1 cellular context compared by ENCODE assay signal in genomic region chr20:35359335-35359997, GRCh38.
TF ChIP-seq lines count a peak whose summit lies in the region.

No MANE protein-coding gene starts in this region.

TF ChIP-seq in A549, 52 proteins besides CTCF, POLR2A, EP300 and RAD21 (continued from another document):
- TF ChIP-seq MAX (IDR thresholded peaks at IDR 0.05): no peak
- no peak for TF ChIP-seq KDM5A (IDR thresholded peaks at IDR 0.05)
- no peak for TF ChIP-seq EHF (CRISPR knock-in tag; IDR thresholded peaks at IDR 0.05)
- no peak for TF ChIP-seq USF2 (IDR thresholded peaks at IDR 0.05)
- TF ChIP-seq ZC3H11A (IDR thresholded peaks at IDR 0.05): no peak
- TF ChIP-seq CBX8 (IDR thresholded peaks at IDR 0.05): no peak
- no peak for TF ChIP-seq BCL3 (IDR thresholded peaks at IDR 0.05)
